In the genomic region with DNA sequence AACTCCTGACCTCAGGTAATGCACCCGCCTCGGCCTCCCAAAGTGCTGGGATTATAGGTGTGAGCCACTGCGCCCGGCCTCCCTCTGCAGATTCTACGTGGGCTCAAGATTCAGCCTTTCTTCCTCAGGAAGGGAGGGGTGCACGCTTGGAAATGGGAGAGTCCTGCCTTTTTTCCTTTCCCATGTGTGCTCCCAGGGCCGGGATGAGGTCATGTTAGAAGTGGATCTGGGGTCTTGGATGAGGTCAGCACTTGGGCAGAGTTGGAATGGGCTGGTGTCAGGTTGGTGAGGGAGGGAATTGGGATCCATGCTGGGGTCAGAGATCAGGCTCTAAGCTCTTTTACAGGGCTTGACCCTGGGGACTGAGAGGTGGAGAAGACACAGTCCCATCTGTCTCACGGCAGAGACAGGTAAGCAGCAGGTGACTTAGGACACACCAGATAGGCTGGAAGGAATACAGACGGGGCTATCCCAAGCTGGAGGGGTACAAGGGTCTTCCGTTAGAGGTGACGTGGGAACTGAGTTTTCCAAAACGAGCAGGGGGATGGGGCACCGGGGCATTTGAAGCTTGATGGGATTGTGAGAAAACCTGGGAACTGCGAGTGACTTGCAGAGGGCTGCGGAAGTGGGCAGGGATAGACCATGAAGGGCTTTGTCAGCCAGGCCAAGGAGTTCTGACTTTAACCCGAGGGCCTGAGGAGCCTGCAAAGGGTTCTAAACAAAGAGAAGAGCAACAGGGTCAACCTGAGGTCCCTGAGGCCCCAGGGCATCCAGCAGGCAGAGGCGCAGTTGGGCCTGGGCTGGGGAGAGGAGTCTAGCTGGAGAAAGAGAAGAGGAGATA, we compare ENCODE assay signal across 16 cellular contexts. TPM values are rescaled to one million over a fixed set of nuclear protein-coding genes. Genes with fewer than 3 reads are reported as not detected.
DNase-seq lines count a peak whose midpoint lies in the region; ATAC-seq and TF ChIP-seq lines count a peak whose summit lies in the region.
"Had no signal": no experiment of that assay in that cellular context is flagged by ENCODE, and none has a peak within 500 bp of the region (broad histone marks: within the 10 kb centered on the region; RNA-seq: fewer than 3 reads in every experiment).

No MANE protein-coding gene starts in this region.

- H3K4me1 Mint-ChIP-seq in activated T-cell treated with anti-CD3 and anti-CD28 coated beads, Interleukin-2, amount 50 U/mL, for 24 hours (ENCODE audit: low read depth), result peaks cover 5% of the 10 kb centered on the region
- no peaks in the 10 kb centered on the region for H3K4me1 Mint-ChIP-seq in activated T-cell treated with anti-CD3 and anti-CD28 coated beads, Interleukin-2, amount 50 U/mL, for 4 hours (ENCODE audit: low read depth)
- H3K4me1 Mint-ChIP-seq in brain, result peaks cover 27% of the 10 kb centered on the region
- H3K4me1 Mint-ChIP-seq: immature natural killer cell had no signal

- no peaks in the 10 kb centered on the region for H3K9me3 ChIP-seq in right atrium auricular region

- H3K4me1 ChIP-seq in right atrium auricular region, result peaks cover 0 to 51% of the 10 kb centered on the region in 2 donors

- H3K27ac Mint-ChIP-seq in activated T-cell treated with anti-CD3 and anti-CD28 coated beads, Interleukin-2, amount 50 U/mL, for 24 hours, result peak overlapping the region; percentile 41
- H3K27ac Mint-ChIP-seq in brain, result peak overlapping the region in 3 of 5 experiments; percentile 1 to 43 (median 42)
- H3K27ac Mint-ChIP-seq: T-helper 1 cell treated with Interleukin-12 subunit alpha and Interleukin-12 subunit beta and Interleukin-4 antibody, amounts not matched to agents 30 μg/mL and 1 μg/mL, for 36 hours had no signal

- H3K9me3 Mint-ChIP-seq in activated T-cell treated with anti-CD3 and anti-CD28 coated beads, Interleukin-2, amount 50 U/mL, for 24 hours, result no peaks in the 10 kb centered on the region
- no peaks in the 10 kb centered on the region for H3K9me3 Mint-ChIP-seq in activated T-cell treated with anti-CD3 and anti-CD28 coated beads, Interleukin-2, amount 50 U/mL, for 4 hours
- peaks cover 0 to 4% (median 0%) of the 10 kb centered on the region in 5 experiments for H3K9me3 Mint-ChIP-seq in brain
- H3K9me3 Mint-ChIP-seq: immature natural killer cell; T-helper 1 cell treated with Interleukin-12 subunit alpha and Interleukin-12 subunit beta and Interleukin-4 antibody, amounts not matched to agents 30 μg/mL and 1 μg/mL, for 36 hours had no signal

- intact Hi-C loops in sciatic nerve (cut with DNase I), result no loop called here

- H3K27ac ChIP-seq in right atrium auricular region, result peak overlapping the region; percentile 31 to 85
- H3K27ac ChIP-seq: C4-2B, epithelial cell of prostate had no signal

- no peaks in the 10 kb centered on the region for H3K27me3 Mint-ChIP-seq in activated T-cell treated with anti-CD3 and anti-CD28 coated beads, Interleukin-2, amount 50 U/mL, for 24 hours
- no peaks in the 10 kb centered on the region for H3K27me3 Mint-ChIP-seq in activated T-cell treated with anti-CD3 and anti-CD28 coated beads, Interleukin-2, amount 50 U/mL, for 4 hours (ENCODE audit: low read depth)
- peaks cover 8% of the 10 kb centered on the region for H3K27me3 Mint-ChIP-seq in brain

- H3K36me3 Mint-ChIP-seq in activated T-cell treated with anti-CD3 and anti-CD28 coated beads, Interleukin-2, amount 50 U/mL, for 24 hours (ENCODE audit: low read depth), result no peaks in the 10 kb centered on the region
- no peaks in the 10 kb centered on the region for H3K36me3 Mint-ChIP-seq in activated T-cell treated with anti-CD3 and anti-CD28 coated beads, Interleukin-2, amount 50 U/mL, for 4 hours (ENCODE audit: insufficient read depth)
- no peaks in the 10 kb centered on the region for H3K36me3 Mint-ChIP-seq in brain
- H3K36me3 Mint-ChIP-seq: immature natural killer cell had no signal

- H3K4me3 Mint-ChIP-seq in activated T-cell treated with anti-CD3 and anti-CD28 coated beads, Interleukin-2, amount 50 U/mL, for 24 hours, result no peak overlapping the region
- no peak overlapping the region for H3K4me3 Mint-ChIP-seq in activated T-cell treated with anti-CD3 and anti-CD28 coated beads, Interleukin-2, amount 50 U/mL, for 4 hours
- no peak overlapping the region for H3K4me3 Mint-ChIP-seq in brain
- H3K4me3 Mint-ChIP-seq: immature natural killer cell; T-helper 1 cell treated with Interleukin-12 subunit alpha and Interleukin-12 subunit beta and Interleukin-4 antibody, amounts not matched to agents 30 μg/mL and 1 μg/mL, for 36 hours had no signal

- H3K27me3 ChIP-seq in right atrium auricular region, result no peaks in the 10 kb centered on the region

- no peak overlapping the region for H3K4me3 ChIP-seq in right atrium auricular region
- H3K4me3 ChIP-seq: coronary artery had no signal

- DNase-seq in activated T-cell treated with anti-CD3 and anti-CD28 coated beads, Interleukin-2, amount 50 U/mL, for 24 hours, result no peak
- no peak for DNase-seq in activated T-cell treated with anti-CD3 and anti-CD28 coated beads, Interleukin-2, amount 50 U/mL, for 4 hours
- DNase-seq in right atrium auricular region (ENCODE audit: low spot score) (no peak), sciatic nerve (ENCODE audit: low spot score) (no peak)
- DNase-seq: DMS79 treated with DMSO at 0.1 percent for 48 hours had no signal

- TF ChIP-seq CTCF in brain (conservative IDR thresholded peaks at IDR 0.05) (no peak), right atrium auricular region (IDR thresholded peaks at IDR 0.05) (no peak)

- no peaks in the 10 kb centered on the region for H3K36me3 ChIP-seq in right atrium auricular region
- H3K36me3 ChIP-seq: WERI-Rb-1 had no signal

- no peak for ATAC-seq in activated T-cell treated with anti-CD3 and anti-CD28 coated beads, Interleukin-2, amount 50 U/mL, for 4 hours
- ATAC-seq in sciatic nerve (peak; percentile 22), HG03135 (IDR thresholded peaks at IDR 0.05; ENCODE audit: unreplicated experiment) (no peak), GM21423 (IDR thresholded peaks at IDR 0.05; ENCODE audit: unreplicated experiment) (no peak), GM21360 (IDR thresholded peaks at IDR 0.05; ENCODE audit: unreplicated experiment) (no peak)

RNA-seq across cellular contexts. Expression of a gene that starts 1.8 kb away (rescaled TPM):
- total RNA-seq in activated T-cell treated with anti-CD3 and anti-CD28 coated beads, Interleukin-2, amount 50 U/mL, for 4 hours, result not detected
- 0.66 TPM for polyA plus RNA-seq in brain (ENCODE audit: insufficient read depth, low read depth, low replicate concordance)
- total RNA-seq in right atrium auricular region (10 to 100 TPM; 58.4 to 74.9 TPM), sciatic nerve (36.7 TPM)
- polyA plus RNA-seq: immature natural killer cell, neural cell had no signal

RNA-seq across cellular contexts. Expression of a gene that starts 43.2 kb away (rescaled TPM):
- total RNA-seq in activated T-cell treated with anti-CD3 and anti-CD28 coated beads, Interleukin-2, amount 50 U/mL, for 4 hours, result 1 to 10 TPM; 4.5 to 5.5 (median 5.3) TPM
- polyA plus RNA-seq in brain (ENCODE audit: insufficient read depth, low read depth, low replicate concordance), result 0.90 TPM
- total RNA-seq in right atrium auricular region, result 100 to 1,000 TPM in 1 of 2 donors, 10 to 100 TPM in 1; 14.3 to 116 TPM
- total RNA-seq in sciatic nerve, result 23.7 TPM
- polyA plus RNA-seq: neural cell had no signal

Comparison
In these comparisons a context has a peak if more than half of its experiments do, and no peak if none do; other contexts are left out.
1. RNA of a gene that starts 1.8 kb away (total RNA-seq): 58.4 to 74.9 TPM in right atrium auricular region and 36.7 TPM in sciatic nerve (single experiment); not detected in activated T-cell treated with anti-CD3 and anti-CD28 coated beads, Interleukin-2, amount 50 U/mL, for 4 hours; every median in the first group is over 10 times any median in the second.